8 cellular contexts compared by ENCODE assay signal in the genomic region with DNA sequence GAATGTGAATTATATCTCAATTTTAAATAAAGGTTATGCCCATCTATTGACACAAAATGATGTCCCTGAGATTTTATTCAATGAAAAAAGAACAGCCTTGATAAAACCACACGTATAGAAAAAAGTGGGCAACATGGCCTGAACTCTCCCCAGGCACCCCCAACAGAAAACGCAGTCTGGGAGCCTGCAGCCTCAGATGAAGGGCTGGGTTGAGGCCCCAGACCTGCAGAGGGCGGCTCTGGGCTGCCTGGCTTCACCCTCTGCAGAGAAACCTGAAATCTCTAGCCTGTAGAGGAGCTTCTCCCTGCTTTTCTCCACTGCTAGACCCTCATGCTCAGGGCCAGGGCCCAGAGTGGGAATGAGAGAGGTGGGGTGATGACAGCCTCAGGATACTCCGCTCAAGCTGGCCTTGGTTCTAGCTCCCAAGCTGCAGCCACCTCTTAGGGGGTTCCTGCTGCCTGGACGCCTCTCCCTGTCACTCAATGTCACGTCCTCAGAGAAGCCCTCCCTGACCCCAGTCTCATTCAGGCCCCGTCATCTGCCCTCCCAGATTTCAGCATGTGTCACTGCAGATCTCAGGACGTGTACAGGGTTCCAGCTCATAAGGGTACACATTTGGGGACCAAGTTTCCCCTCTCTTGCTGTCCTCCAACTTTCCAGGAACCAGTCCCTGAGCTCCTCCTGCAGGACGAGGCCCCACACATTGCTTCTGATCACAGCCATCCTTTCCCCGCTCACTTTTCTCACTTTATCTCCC. TPM values are rescaled to one million over a fixed set of nuclear protein-coding genes. Genes with fewer than 3 reads are reported as not detected.
DNase-seq lines count a peak whose midpoint lies in the region; ATAC-seq and TF ChIP-seq lines count a peak whose summit lies in the region.

No MANE protein-coding gene starts in this region.

- H3K27me3 Mint-ChIP-seq in dendritic cell treated with granulocyte-macrophage colony-stimulating factor and Interleukin-4, amounts not matched to agents 40 ng/mL and 50 ng/mL, for 4 days: no peaks in the 10 kb centered on the region
- no peaks in the 10 kb centered on the region for H3K27me3 Mint-ChIP-seq in natural killer cell (ENCODE audit: low read depth in 2 of 2)

- TF ChIP-seq POLR2A in GM15510 (IDR thresholded peaks at IDR 0.05; ENCODE audit: borderline replicate concordance, extremely low read depth, insufficient read length): peak; percentile 24

- DNase-seq in AG08395 (ENCODE audit: low spot score) (peak; percentile 52), RPMI8226 (peak; percentile 65), natural killer cell (no peak), NCI-H1436 treated with DMSO at 0.1 percent for 48 hours (lab: John Stamatoyannopoulos, UW) (no peak), inferior parietal cortex (ENCODE audit: extremely low spot score) (no peak)

- intact Hi-C loops in dendritic cell treated with granulocyte-macrophage colony-stimulating factor and Interleukin-4, amounts not matched to agents 40 ng/mL and 50 ng/mL, for 4 days (cut with micrococcal nuclease): no loop called here
- intact Hi-C loops in natural killer cell (cut with micrococcal nuclease): no loop called here

- ATAC-seq in natural killer cell: no peak
- ATAC-seq in GM21737 (IDR thresholded peaks at IDR 0.05; ENCODE audit: unreplicated experiment): no peak

- H3K4me3 Mint-ChIP-seq in dendritic cell treated with granulocyte-macrophage colony-stimulating factor and Interleukin-4, amounts not matched to agents 40 ng/mL and 50 ng/mL, for 4 days: peak overlapping the region; percentile 82
- peak overlapping the region; percentile 70 for H3K4me3 Mint-ChIP-seq in natural killer cell

- H3K36me3 Mint-ChIP-seq in dendritic cell treated with granulocyte-macrophage colony-stimulating factor and Interleukin-4, amounts not matched to agents 40 ng/mL and 50 ng/mL, for 4 days (ENCODE audit: low read depth): peaks cover 26% of the 10 kb centered on the region
- H3K36me3 Mint-ChIP-seq in natural killer cell: no peaks in the 10 kb centered on the region

- peaks cover 35% of the 10 kb centered on the region for H3K4me1 Mint-ChIP-seq in dendritic cell treated with granulocyte-macrophage colony-stimulating factor and Interleukin-4, amounts not matched to agents 40 ng/mL and 50 ng/mL, for 4 days (ENCODE audit: low read depth)
- peaks cover 8 to 27% of the 10 kb centered on the region in 2 donors for H3K4me1 Mint-ChIP-seq in natural killer cell

- H3K27ac Mint-ChIP-seq in dendritic cell treated with granulocyte-macrophage colony-stimulating factor and Interleukin-4, amounts not matched to agents 40 ng/mL and 50 ng/mL, for 4 days: peak overlapping the region; percentile 95
- peak overlapping the region; percentile 64 to 89 for H3K27ac Mint-ChIP-seq in natural killer cell

- TF ChIP-seq CTCF in natural killer cell (IDR thresholded peaks at IDR 0.05): no peak

- H3K9me3 Mint-ChIP-seq in dendritic cell treated with granulocyte-macrophage colony-stimulating factor and Interleukin-4, amounts not matched to agents 40 ng/mL and 50 ng/mL, for 4 days: no peaks in the 10 kb centered on the region
- H3K9me3 Mint-ChIP-seq in natural killer cell: no peaks in the 10 kb centered on the region

RNA-seq across cellular contexts. Expression of gene MBD3, which starts 1.8 kb away (rescaled TPM):
- 10 to 100 TPM; 55.9 to 66.7 (median 59.0) TPM for total RNA-seq in natural killer cell

RNA-seq across cellular contexts. Expression of gene UQCR11, which starts 14.4 kb away (rescaled TPM):
- total RNA-seq in natural killer cell: 100 to 1,000 TPM in 1 of 3 donors, 10 to 100 TPM in 2; 91.2 to 142 (median 99.1) TPM

RNA-seq across cellular contexts. Expression of gene MEX3D, which starts 22.7 kb away (rescaled TPM):
- 1 to 10 TPM; 4.2 to 6.9 (median 4.4) TPM for total RNA-seq in natural killer cell

Comparison
In these comparisons a context has a peak if more than half of its experiments do, and no peak if none do; other contexts are left out.
1. DNase-seq: peak in AG08395 (single experiment) and RPMI8226 (single experiment); none in natural killer cell (single experiment), NCI-H1436 treated with DMSO at 0.1 percent for 48 hours (single experiment) and inferior parietal cortex (single experiment).